In the genomic region with DNA sequence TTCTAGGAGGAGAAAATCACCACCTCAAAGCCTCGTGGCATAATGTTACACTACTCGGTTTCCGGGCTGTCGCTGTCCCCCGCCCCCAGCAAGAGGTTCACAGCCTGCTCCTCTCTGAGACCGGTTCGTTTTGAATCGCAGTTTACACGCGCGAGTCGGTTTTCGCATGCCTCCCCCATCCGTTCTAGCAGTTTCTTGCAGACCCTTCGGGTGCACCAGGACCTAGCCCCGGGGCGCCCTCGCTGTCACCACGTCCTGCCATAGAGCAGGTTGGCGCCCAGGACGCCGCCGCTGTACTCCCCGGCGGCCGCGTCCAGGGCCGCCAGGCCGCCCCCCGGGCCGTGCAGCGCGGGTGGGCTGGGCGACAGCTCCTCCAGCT, we compare ENCODE assay signal across 10 cellular contexts.
DNase-seq lines count a peak whose midpoint lies in the region; TF ChIP-seq lines count a peak whose summit lies in the region.
"Had no signal": no experiment of that assay in that cellular context is flagged by ENCODE, and none has a peak within 500 bp of the region (broad histone marks: within the 10 kb centered on the region; RNA-seq: fewer than 3 reads in every experiment).

No MANE protein-coding gene starts in this region.

- CTCF ChIA-PET in HEK293T (lab: Yijun Ruan, JAX), result no interaction called here

- H3K9me3 ChIP-seq in iPS-18c (ENCODE audit: control insufficient read depth, insufficient read depth, low read length), result peaks cover 4% of the 10 kb centered on the region
- H3K9me3 ChIP-seq: heart left ventricle, sigmoid colon had no signal

- peak; percentile 13 for DNase-seq in DMS53 (lab: John Stamatoyannopoulos, UW)
- no peak for DNase-seq in DMS53 treated with DMSO at 0.1 percent for 48 hours (lab: John Stamatoyannopoulos, UW; ENCODE audit: unreplicated experiment)
- peak; percentile 66 for DNase-seq in activated CD8-positive, alpha-beta memory T cell treated with anti-CD3 and anti-CD28 coated beads, Interleukin-2, amount 50 U/mL, for 48 hours
- peak; percentile 6 for DNase-seq in stimulated activated naive CD4-positive, alpha-beta T cell treated with Interleukin-2 at 50 U/mL for 16 hours (lab: John Stamatoyannopoulos, UW)
- DNase-seq in cerebellar cortex (ENCODE audit: low spot score), result no peak
- no peak for DNase-seq in NCI-H146 (lab: John Stamatoyannopoulos, UW)
- DNase-seq in HEK293T (ENCODE audit: extremely low spot score), result no peak
- DNase-seq: sigmoid colon had no signal

- H3K4me3 ChIP-seq in iPS-18c (ENCODE audit: insufficient read depth, low read depth, low read length), result peak overlapping the region; percentile 11; the same call in 1 of the 2 replicates

- POLR2A ChIA-PET in HEK293T (lab: Yijun Ruan, JAX), result no interaction called here

TF ChIP-seq in HEK293T, 16 proteins besides CTCF, POLR2A, EP300 and RAD21:
- no peak for TF ChIP-seq L3MBTL2 (conservative IDR thresholded peaks at IDR 0.05)
- no peak for TF ChIP-seq ARNT (IDR thresholded peaks at IDR 0.05)
- no peak for TF ChIP-seq NFRKB (IDR thresholded peaks at IDR 0.05)
- no peak for TF ChIP-seq ZNF384 (IDR thresholded peaks at IDR 0.05)
- no peak for TF ChIP-seq SP1 (IDR thresholded peaks at IDR 0.05)
- no peak for TF ChIP-seq BHLHE40 (IDR thresholded peaks at IDR 0.05; ENCODE audit: borderline replicate concordance)
- TF ChIP-seq FOXM1 (IDR thresholded peaks at IDR 0.05; ENCODE audit: borderline replicate concordance), result no peak
- no peak for TF ChIP-seq SUZ12 (IDR thresholded peaks at IDR 0.05)
- TF ChIP-seq, protein P1, sequence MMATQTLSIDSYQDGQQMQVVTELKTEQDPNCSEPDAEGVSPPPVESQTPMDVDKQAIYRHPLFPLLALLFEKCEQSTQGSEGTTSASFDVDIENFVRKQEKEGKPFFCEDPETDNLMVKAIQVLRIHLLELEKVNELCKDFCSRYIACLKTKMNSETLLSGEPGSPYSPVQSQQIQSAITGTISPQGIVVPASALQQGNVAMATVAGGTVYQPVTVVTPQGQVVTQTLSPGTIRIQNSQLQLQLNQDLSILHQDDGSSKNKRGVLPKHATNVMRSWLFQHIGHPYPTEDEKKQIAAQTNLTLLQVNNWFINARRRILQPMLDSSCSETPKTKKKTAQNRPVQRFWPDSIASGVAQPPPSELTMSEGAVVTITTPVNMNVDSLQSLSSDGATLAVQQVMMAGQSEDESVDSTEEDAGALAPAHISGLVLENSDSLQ (IDR thresholded peaks at IDR 0.05), result no peak
- TF ChIP-seq HDGF (IDR thresholded peaks at IDR 0.05; ENCODE audit: borderline replicate concordance), result no peak
- TF ChIP-seq FOXA1 (IDR thresholded peaks at IDR 0.05), result no peak
- TF ChIP-seq CTBP1 (IDR thresholded peaks at IDR 0.05; ENCODE audit: borderline replicate concordance), result no peak
- TF ChIP-seq TARDBP (IDR thresholded peaks at IDR 0.05), result no peak

Comparison
In these comparisons a context has a peak if more than half of its experiments do, and no peak if none do; other contexts are left out.
1. DNase-seq: peak in DMS53 (single experiment), activated CD8-positive, alpha-beta memory T cell treated with anti-CD3 and anti-CD28 coated beads, Interleukin-2, amount 50 U/mL, for 48 hours (single experiment) and stimulated activated naive CD4-positive, alpha-beta T cell treated with Interleukin-2 at 50 U/mL for 16 hours (single experiment); none in DMS53 treated with DMSO at 0.1 percent for 48 hours (single experiment), cerebellar cortex (single experiment), NCI-H146 (single experiment) and HEK293T (single experiment).